8 cellular contexts compared by ENCODE assay signal in the genomic region with DNA sequence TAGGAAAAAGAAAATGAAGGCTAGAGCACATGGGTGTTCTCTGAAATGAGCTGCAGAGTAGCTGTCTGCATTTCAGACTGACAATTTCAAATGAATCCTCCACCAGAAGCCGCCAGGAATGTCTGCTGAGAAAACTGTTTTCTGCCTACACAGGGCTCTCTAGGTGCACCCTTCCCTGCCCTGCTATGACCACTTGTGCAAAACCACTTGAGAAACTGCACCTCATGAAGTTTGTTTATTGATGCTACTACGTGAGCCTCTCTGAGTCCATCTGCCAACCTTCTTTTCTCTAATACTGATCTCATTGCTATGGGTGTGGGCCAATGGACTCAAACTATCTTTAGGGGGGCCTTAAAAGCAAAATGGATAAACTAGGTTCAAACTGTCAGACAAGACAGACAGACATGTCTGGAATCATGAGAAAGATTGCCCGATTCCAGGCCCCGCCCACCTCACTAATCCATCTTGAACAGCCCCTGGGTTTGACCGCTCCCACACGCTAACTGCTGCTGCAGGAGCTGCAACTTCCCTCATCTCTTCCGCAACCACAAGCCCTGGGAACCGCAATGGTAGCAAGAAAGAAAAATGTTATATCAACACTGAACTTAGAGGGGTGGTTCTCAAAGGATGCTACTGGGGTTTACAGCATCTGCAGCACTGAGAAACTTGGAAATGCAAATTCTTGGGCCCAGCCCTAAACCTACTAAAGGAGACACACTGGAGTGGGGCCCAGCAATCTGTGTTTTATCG. TPM values are rescaled to one million over a fixed set of nuclear protein-coding genes. Genes with fewer than 3 reads are reported as not detected.
A peak's percentile ranks its signal among the peaks of the same experiment; 100 is the strongest.
DNase-seq lines count a peak whose midpoint lies in the region; ATAC-seq and TF ChIP-seq lines count a peak whose summit lies in the region.

No MANE protein-coding gene starts in this region.

- H3K4me2 ChIP-seq in smooth muscle cell: peak overlapping the region; percentile 45

- H3K9me3 Mint-ChIP-seq in activated CD4-positive, alpha-beta T cell treated with anti-CD3 and anti-CD28 coated beads, Interleukin-2, amount 10 ng/mL, durations not matched to agents 24 days and 14 days: peaks cover 2% of the 10 kb centered on the region

- no peaks in the 10 kb centered on the region for H3K79me2 ChIP-seq in smooth muscle cell (ENCODE audit: low read depth)

- peaks cover 40% of the 10 kb centered on the region for H3K4me1 Mint-ChIP-seq in activated CD4-positive, alpha-beta T cell treated with anti-CD3 and anti-CD28 coated beads, Interleukin-2, amount 10 ng/mL, durations not matched to agents 24 days and 14 days

- H3K4me3 Mint-ChIP-seq in activated CD4-positive, alpha-beta T cell treated with anti-CD3 and anti-CD28 coated beads, Interleukin-2, amount 10 ng/mL, durations not matched to agents 24 days and 14 days: peak overlapping the region; percentile 27

- H2AFZ ChIP-seq in smooth muscle cell (ENCODE audit: low read depth): no peak overlapping the region

- H3F3A ChIP-seq in smooth muscle cell (ENCODE audit: low read depth): no peaks in the 10 kb centered on the region

- DNase-seq in activated CD4-positive, alpha-beta T cell treated with anti-CD3 and anti-CD28 coated beads, Interleukin-2, amount 10 ng/mL, durations not matched to agents 24 days and 14 days: peak; percentile 82
- DNase-seq in activated CD4-positive, alpha-beta T cell treated with anti-CD3 and anti-CD28 coated beads for 4 hours: no peak
- DNase-seq in SKM-1 (lab: John Stamatoyannopoulos, UW; ENCODE audit: unreplicated experiment) (peak; percentile 95), smooth muscle cell (lab: John Stamatoyannopoulos, UW; ENCODE audit: unreplicated experiment) (no peak), NCI-H2029 (lab: John Stamatoyannopoulos, UW) (no peak), foreskin keratinocyte (no peak), NCI-H1694 treated with DMSO at 0.1 percent for 48 hours (lab: John Stamatoyannopoulos, UW) (no peak)

- WGBS in smooth muscle cell (ENCODE audit: low lambda C conversion rate): 82% methylated on average over 9 of the region's 9 CpGs

- no peaks in the 10 kb centered on the region for H3K9me3 ChIP-seq in smooth muscle cell (replicated peaks; ENCODE audit: low read depth)

- H3K36me3 Mint-ChIP-seq in activated CD4-positive, alpha-beta T cell treated with anti-CD3 and anti-CD28 coated beads, Interleukin-2, amount 10 ng/mL, durations not matched to agents 24 days and 14 days (ENCODE audit: low read depth): no peaks in the 10 kb centered on the region

- peak overlapping the region; percentile 51 for H3K27ac Mint-ChIP-seq in activated CD4-positive, alpha-beta T cell treated with anti-CD3 and anti-CD28 coated beads, Interleukin-2, amount 10 ng/mL, durations not matched to agents 24 days and 14 days

- no peak for TF ChIP-seq CTCF in smooth muscle cell (IDR thresholded peaks at IDR 0.05; ENCODE audit: borderline replicate concordance, insufficient read depth, poor library complexity, severe bottlenecking)
- TF ChIP-seq CTCF in foreskin keratinocyte (conservative IDR thresholded peaks at IDR 0.05): no peak

- H3K27ac ChIP-seq in smooth muscle cell (ENCODE audit: low read depth) (peak overlapping the region; percentile 39), foreskin keratinocyte (no peak overlapping the region)

- peak; percentile 23 for ATAC-seq in HG02884 (IDR thresholded peaks at IDR 0.05; ENCODE audit: unreplicated experiment)
- ATAC-seq in foreskin keratinocyte: no peak

- intact Hi-C loops in activated CD4-positive, alpha-beta T cell treated with anti-CD3 and anti-CD28 coated beads, Interleukin-2, amount 10 ng/mL, durations not matched to agents 24 days and 14 days (cut with micrococcal nuclease): loop anchor here (1.0 to 2.0 kb wide), 2 partner anchors 8 to 25 kb away; no protein-coding TSS in a partner anchor

- H3K4me1 ChIP-seq in smooth muscle cell (ENCODE audit: low read depth): peaks cover 8% of the 10 kb centered on the region
- peaks cover 13% of the 10 kb centered on the region for H3K4me1 ChIP-seq in foreskin keratinocyte

- no peak overlapping the region for H3K4me3 ChIP-seq in smooth muscle cell

- H3K27me3 ChIP-seq in smooth muscle cell (ENCODE audit: low read depth): no peaks in the 10 kb centered on the region
- no peaks in the 10 kb centered on the region for H3K27me3 ChIP-seq in foreskin keratinocyte

- no peaks in the 10 kb centered on the region for H3K36me3 ChIP-seq in smooth muscle cell (ENCODE audit: low read depth)

- H3K27me3 Mint-ChIP-seq in activated CD4-positive, alpha-beta T cell treated with anti-CD3 and anti-CD28 coated beads, Interleukin-2, amount 10 ng/mL, durations not matched to agents 24 days and 14 days: peaks cover 14% of the 10 kb centered on the region

- H3K9ac ChIP-seq in smooth muscle cell (ENCODE audit: low read depth): no peak overlapping the region

- no peaks in the 10 kb centered on the region for H4K20me1 ChIP-seq in smooth muscle cell (ENCODE audit: low read depth)

RNA-seq across cellular contexts. Expression of a gene that starts 9.0 kb away (rescaled TPM):
- 104 and 109 TPM in 2 replicates for total RNA-seq in activated CD4-positive, alpha-beta T cell treated with anti-CD3 and anti-CD28 coated beads, Interleukin-2, amount 10 ng/mL, durations not matched to agents 24 days and 14 days
- total RNA-seq in smooth muscle cell (81.8 and 95.6 TPM in 2 replicates), foreskin keratinocyte (99.6 and 110 TPM in 2 replicates)
- polyA plus RNA-seq in smooth muscle cell (47.1 and 89.8 TPM in 2 replicates), foreskin keratinocyte (93.9 and 94.1 TPM in 2 replicates)

Comparison
In these comparisons a context has a peak if more than half of its experiments do, and no peak if none do; other contexts are left out.
1. DNase-seq: peak in activated CD4-positive, alpha-beta T cell treated with anti-CD3 and anti-CD28 coated beads, Interleukin-2, amount 10 ng/mL, durations not matched to agents 24 days and 14 days (single experiment) and SKM-1 (single experiment); none in activated CD4-positive, alpha-beta T cell treated with anti-CD3 and anti-CD28 coated beads for 4 hours (0 of 2), smooth muscle cell (single experiment), NCI-H2029 (single experiment), foreskin keratinocyte (0 of 2) and NCI-H1694 treated with DMSO at 0.1 percent for 48 hours (single experiment).